In the genomic region with DNA sequence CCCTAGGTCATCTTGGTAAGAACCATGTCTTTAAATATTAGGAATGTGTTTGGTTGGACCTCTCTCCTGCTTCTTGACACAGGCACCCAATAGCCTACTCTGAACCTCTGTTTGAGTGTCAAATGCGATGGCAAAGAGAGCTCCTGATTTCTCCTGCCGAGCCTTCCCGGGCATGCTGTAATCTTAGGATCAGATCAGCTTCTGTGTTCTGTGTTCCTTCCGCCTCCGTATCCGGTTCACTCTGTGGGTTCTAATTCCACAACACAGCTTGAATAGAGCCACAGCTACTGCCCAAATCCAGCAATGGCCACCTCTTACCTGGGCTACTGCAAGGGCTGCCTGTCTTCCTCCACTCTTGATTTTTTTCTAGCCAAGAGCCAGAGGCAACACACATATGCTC, we compare ENCODE assay signal across 30 cellular contexts.
"Had no signal": no experiment of that assay in that cellular context is flagged by ENCODE, and none has a peak within 500 bp of the region (broad histone marks: within the 10 kb centered on the region; RNA-seq: fewer than 3 reads in every experiment).

No MANE protein-coding gene starts in this region.

- H3K4me3 Mint-ChIP-seq: activated B cell treated with CpG ODN at 0.5 μM for 24 hours; activated CD4-positive, alpha-beta memory T cell treated with anti-CD3 and anti-CD28 coated beads for 36 hours; activated naive CD4-positive, alpha-beta T cell treated with anti-CD3 and anti-CD28 coated beads, Interleukin-2, amount 10 ng/mL, durations not matched to agents 7 days and 5 days; activated naive CD8-positive, alpha-beta T cell; activated naive CD8-positive, alpha-beta T cell treated with anti-CD3 and anti-CD28 coated beads, Interleukin-2, amount 50 U/mL, for 24 hours; activated T-cell treated with anti-CD3 and anti-CD28 coated beads, Interleukin-2, amount 50 U/mL, for 4 hours; brain; T-helper 1 cell treated with Interleukin-12 subunit alpha and Interleukin-12 subunit beta and Interleukin-4 antibody, amounts not matched to agents 30 μg/mL and 1 μg/mL, for 36 hours; T-helper 2 cell treated with Interferon-gamma antibody and Interleukin-4, amounts not matched to agents 5 μg/mL and 100 μg/mL, for 36 hours had no signal

- H3K36me3 ChIP-seq: Peyer's patch, SJSA1 had no signal

- H3K9ac ChIP-seq: KMS-11, SK-N-SH had no signal

- H3K27ac ChIP-seq: KMS-11, Peyer's patch, SJSA1 had no signal

- H3K36me3 Mint-ChIP-seq: activated CD4-positive, alpha-beta memory T cell treated with anti-CD3 and anti-CD28 coated beads for 36 hours; activated naive CD4-positive, alpha-beta T cell treated with anti-CD3 and anti-CD28 coated beads, Interleukin-2, amount 10 ng/mL, durations not matched to agents 7 days and 5 days; activated naive CD8-positive, alpha-beta T cell; brain had no signal

- H3K27me3 ChIP-seq: Peyer's patch, SJSA1 had no signal

- H3K9me3 ChIP-seq: Peyer's patch, SJSA1, SK-N-SH had no signal

- H3K27ac Mint-ChIP-seq: activated B cell treated with CpG ODN at 0.5 μM for 24 hours; activated CD4-positive, alpha-beta memory T cell treated with anti-CD3 and anti-CD28 coated beads for 36 hours; activated naive CD4-positive, alpha-beta T cell treated with anti-CD3 and anti-CD28 coated beads, Interleukin-2, amount 10 ng/mL, durations not matched to agents 7 days and 5 days; activated naive CD8-positive, alpha-beta T cell; activated naive CD8-positive, alpha-beta T cell treated with anti-CD3 and anti-CD28 coated beads, Interleukin-2, amount 50 U/mL, for 24 hours; T-helper 1 cell treated with Interleukin-12 subunit alpha and Interleukin-12 subunit beta and Interleukin-4 antibody, amounts not matched to agents 30 μg/mL and 1 μg/mL, for 36 hours; T-helper 2 cell treated with Interferon-gamma antibody and Interleukin-4, amounts not matched to agents 5 μg/mL and 100 μg/mL, for 36 hours had no signal

- H3K4me1 ChIP-seq: Peyer's patch had no signal

- H3K4me3 ChIP-seq: Peyer's patch, SJSA1 had no signal

- H3K4me2 ChIP-seq: KMS-11, SK-N-SH had no signal

- H3K9me3 Mint-ChIP-seq: activated B cell treated with CpG ODN at 0.5 μM for 24 hours; activated CD4-positive, alpha-beta memory T cell treated with anti-CD3 and anti-CD28 coated beads for 36 hours; activated naive CD4-positive, alpha-beta T cell treated with anti-CD3 and anti-CD28 coated beads, Interleukin-2, amount 10 ng/mL, durations not matched to agents 7 days and 5 days; activated naive CD8-positive, alpha-beta T cell treated with anti-CD3 and anti-CD28 coated beads, Interleukin-2, amount 50 U/mL, for 24 hours; activated T-cell treated with anti-CD3 and anti-CD28 coated beads, Interleukin-2, amount 50 U/mL, for 4 hours; T-helper 1 cell treated with Interleukin-12 subunit alpha and Interleukin-12 subunit beta and Interleukin-4 antibody, amounts not matched to agents 30 μg/mL and 1 μg/mL, for 36 hours; T-helper 2 cell treated with Interferon-gamma antibody and Interleukin-4, amounts not matched to agents 5 μg/mL and 100 μg/mL, for 36 hours had no signal

- H3K27me3 Mint-ChIP-seq: activated B cell treated with CpG ODN at 0.5 μM for 24 hours had no signal

- DNase-seq: activated B cell treated with CpG ODN at 0.5 μM for 24 hours; activated CD4-positive, alpha-beta memory T cell treated with anti-CD3 and anti-CD28 coated beads for 36 hours; activated CD4-positive, alpha-beta T cell treated with anti-CD3 and anti-CD28 coated beads for 4 hours; activated CD4-positive, alpha-beta T cell treated with anti-CD3 and anti-CD28 coated beads, Interleukin-2, amount 50 U/mL, for 1 hour; activated CD4-positive, CD25-positive, alpha-beta regulatory T cell treated with anti-CD3 and anti-CD28 coated beads, Interleukin-2, amount 50 U/mL, for 72 hours; activated CD8-positive, alpha-beta memory T cell treated with anti-CD3 and anti-CD28 coated beads, Interleukin-2, amount 50 U/mL, for 4 hours; activated effector memory CD4-positive, alpha-beta T cell treated with Interleukin-2 at 50 U/mL for 16 hours; activated naive CD4-positive, alpha-beta T cell treated with anti-CD3 and anti-CD28 coated beads, Interleukin-2, amount 10 ng/mL, durations not matched to agents 7 days and 5 days; activated naive CD8-positive, alpha-beta T cell treated with anti-CD3 and anti-CD28 coated beads, Interleukin-2, amount 50 U/mL, for 24 hours; activated T-cell treated with anti-CD3 and anti-CD28 coated beads for 4 hours; activated T-cell treated with anti-CD3 and anti-CD28 coated beads, Interleukin-2, amount 50 U/mL, for 4 hours; anterior cingulate cortex; NCI-H1092 treated with DMSO at 0.1 percent for 48 hours; NCI-H1417; NCI-H146; NCI-H187; NCI-H2029 treated with DMSO at 0.1 percent for 48 hours; NCI-H2107; NCI-H345; NCI-H524 treated with DMSO at 0.1 percent for 48 hours; Peyer's patch; RPMI8226; SHP77 treated with DMSO at 0.1 percent for 48 hours; SK-N-SH had no signal
